Comparison of ENCODE assay signal across 19 cellular contexts in genomic region chr17:6557040-6557438, GRCh38. TPM values are rescaled to one million over a fixed set of nuclear protein-coding genes. Genes with fewer than 3 reads are reported as not detected.
A peak's percentile ranks its signal among the peaks of the same experiment; 100 is the strongest.
DNase-seq lines count a peak whose midpoint lies in the region; ATAC-seq and TF ChIP-seq lines count a peak whose summit lies in the region.
"Had no signal": no experiment of that assay in that cellular context is flagged by ENCODE, and none has a peak within 500 bp of the region (broad histone marks: within the 10 kb centered on the region; RNA-seq: fewer than 3 reads in every experiment).

No MANE protein-coding gene starts in this region.

- H3K4me1 Mint-ChIP-seq in Calu3 (ENCODE audit: low read depth, unreplicated experiment) = peaks cover 28% of the 10 kb centered on the region
- peaks cover 17% of the 10 kb centered on the region for H3K4me1 Mint-ChIP-seq in T-helper 17 cell
- H3K4me1 Mint-ChIP-seq in glutamatergic neuron (ENCODE audit: low read depth, unreplicated experiment) = peaks cover 4% of the 10 kb centered on the region
- peaks cover 9% of the 10 kb centered on the region for H3K4me1 Mint-ChIP-seq in activated CD4-positive, alpha-beta memory T cell treated with anti-CD3 and anti-CD28 coated beads, Interleukin-2, amount 10 ng/mL, durations not matched to agents 7 days and 5 days

- peak overlapping the region; percentile 84 for H2AFZ ChIP-seq in parathyroid adenoma

- ATAC-seq in T-helper 17 cell (no peak), GM21423 (IDR thresholded peaks at IDR 0.05; ENCODE audit: unreplicated experiment) (no peak), HG03520 (IDR thresholded peaks at IDR 0.05; ENCODE audit: unreplicated experiment) (no peak)
- ATAC-seq: activated CD4-positive, alpha-beta T cell treated with anti-CD3 and anti-CD28 coated beads for 36 hours; GM12878; stimulated activated naive B cell treated with anti-CD40 and anti-IgM and Interleukin-4, amounts not matched to agents 10 μg/mL and 1 μg/mL and 100 μg/mL, for 72 hours had no signal

- no peak overlapping the region for H3K27ac ChIP-seq in parathyroid adenoma

- H3K36me3 Mint-ChIP-seq in Calu3 (ENCODE audit: insufficient read depth, unreplicated experiment) = peaks cover 27% of the 10 kb centered on the region
- peaks cover 2% of the 10 kb centered on the region for H3K36me3 Mint-ChIP-seq in T-helper 17 cell (ENCODE audit: low read depth)
- no peaks in the 10 kb centered on the region for H3K36me3 Mint-ChIP-seq in glutamatergic neuron (ENCODE audit: unreplicated experiment)
- no peaks in the 10 kb centered on the region for H3K36me3 Mint-ChIP-seq in activated CD4-positive, alpha-beta memory T cell treated with anti-CD3 and anti-CD28 coated beads, Interleukin-2, amount 10 ng/mL, durations not matched to agents 7 days and 5 days (ENCODE audit: low read depth)

- no peaks in the 10 kb centered on the region for H3K79me2 ChIP-seq in parathyroid adenoma

- H3K4me1 ChIP-seq in parathyroid adenoma = no peaks in the 10 kb centered on the region

- H3K36me3 ChIP-seq in parathyroid adenoma (ENCODE audit: control insufficient read depth, insufficient read depth, low read length) = no peaks in the 10 kb centered on the region

- peaks cover 14% of the 10 kb centered on the region for H3K27me3 Mint-ChIP-seq in Calu3 (ENCODE audit: unreplicated experiment)
- peaks cover 60% of the 10 kb centered on the region for H3K27me3 Mint-ChIP-seq in T-helper 17 cell
- peaks cover 20% of the 10 kb centered on the region for H3K27me3 Mint-ChIP-seq in glutamatergic neuron (ENCODE audit: unreplicated experiment)
- peaks cover 47% of the 10 kb centered on the region for H3K27me3 Mint-ChIP-seq in activated CD4-positive, alpha-beta memory T cell treated with anti-CD3 and anti-CD28 coated beads, Interleukin-2, amount 10 ng/mL, durations not matched to agents 7 days and 5 days

- POLR2A ChIA-PET in activated CD4-positive, alpha-beta memory T cell treated with anti-CD3 and anti-CD28 coated beads, Interleukin-2, amount 10 ng/mL, durations not matched to agents 7 days and 5 days (lab: Charles Lee) = interaction anchor here (0.8 kb wide), 1 partner anchor 61 kb away, joined by 3 read pairs; no protein-coding TSS in a partner anchor

- H3K4me3 Mint-ChIP-seq in Calu3 (ENCODE audit: low read depth, unreplicated experiment) (peak overlapping the region; percentile 79), T-helper 17 cell (peak overlapping the region; percentile 67), glutamatergic neuron (ENCODE audit: unreplicated experiment) (peak overlapping the region; percentile 76)
- H3K4me3 Mint-ChIP-seq in activated CD4-positive, alpha-beta memory T cell treated with anti-CD3 and anti-CD28 coated beads, Interleukin-2, amount 10 ng/mL, durations not matched to agents 7 days and 5 days = no peak overlapping the region
- H3K4me3 Mint-ChIP-seq: activated CD4-positive, alpha-beta T cell treated with anti-CD3 and anti-CD28 coated beads for 36 hours had no signal

- peak overlapping the region; percentile 89 for H3K4me2 ChIP-seq in parathyroid adenoma (ENCODE audit: low read length)

- TSS peak; percentile 36 for BruUV-seq in Calu3 (replicated peaks; lab: Mats Ljungman, UMichigan)

- peak overlapping the region; percentile 37 for H3K4me3 ChIP-seq in parathyroid adenoma (ENCODE audit: low read depth, low read length)
- H3K4me3 ChIP-seq: GM12878 had no signal

- no peak overlapping the region for H3K9ac ChIP-seq in parathyroid adenoma

- peak overlapping the region; percentile 11 for H3K27ac Mint-ChIP-seq in Calu3 (ENCODE audit: unreplicated experiment)
- H3K27ac Mint-ChIP-seq in T-helper 17 cell = no peak overlapping the region
- H3K27ac Mint-ChIP-seq in glutamatergic neuron (ENCODE audit: unreplicated experiment) = no peak overlapping the region
- no peak overlapping the region for H3K27ac Mint-ChIP-seq in activated CD4-positive, alpha-beta memory T cell treated with anti-CD3 and anti-CD28 coated beads, Interleukin-2, amount 10 ng/mL, durations not matched to agents 7 days and 5 days
- H3K27ac Mint-ChIP-seq: activated CD4-positive, alpha-beta T cell treated with anti-CD3 and anti-CD28 coated beads for 36 hours; stimulated activated naive B cell treated with anti-CD40 and anti-IgM and Interleukin-4, amounts not matched to agents 10 μg/mL and 1 μg/mL and 100 μg/mL, for 72 hours had no signal

- no peaks in the 10 kb centered on the region for H3K27me3 ChIP-seq in parathyroid adenoma (ENCODE audit: control insufficient read depth, insufficient read depth, low read length)

- no peak for DNase-seq in Calu3
- no peak for DNase-seq in T-helper 17 cell
- no peak for DNase-seq in glutamatergic neuron
- no peak for DNase-seq in DMS153 treated with DMSO at 0.1 percent for 48 hours (lab: John Stamatoyannopoulos, UW; ENCODE audit: unreplicated experiment)
- DNase-seq in activated CD4-positive, alpha-beta memory T cell treated with anti-CD3 and anti-CD28 coated beads, Interleukin-2, amount 10 ng/mL, durations not matched to agents 7 days and 5 days = no peak
- DNase-seq: activated CD4-positive, alpha-beta T cell treated with anti-CD3 and anti-CD28 coated beads for 36 hours; activated naive CD4-positive, alpha-beta T cell treated with anti-CD3 and anti-CD28 coated beads, Interleukin-2, amount 50 U/mL, for 16 hours; COR-L47; erythroblast; KG1; left cardiac atrium; NCI-H446 treated with DMSO at 0.1 percent for 48 hours; SHP77; stimulated activated CD4-positive, alpha-beta T cell treated with anti-CD3 and anti-CD28 coated beads, Interleukin-12 subunit alpha, Interleukin-12 subunit beta, amount 100 ng/mL, for 4 hours; stimulated activated naive B cell treated with anti-CD40 and anti-IgM and Interleukin-4, amounts not matched to agents 10 μg/mL and 1 μg/mL and 100 μg/mL, for 72 hours had no signal

- CTCF ChIA-PET in Calu3 (lab: Charles Lee) = interaction anchor here (0.8 kb wide), 1 partner anchor 81 kb away, joined by 3 read pairs; no protein-coding TSS in a partner anchor
- CTCF ChIA-PET in activated CD4-positive, alpha-beta memory T cell treated with anti-CD3 and anti-CD28 coated beads, Interleukin-2, amount 10 ng/mL, durations not matched to agents 7 days and 5 days (lab: Charles Lee) = no interaction called here

- H3K9me3 Mint-ChIP-seq in Calu3 (ENCODE audit: low read depth, unreplicated experiment) (no peaks in the 10 kb centered on the region), glutamatergic neuron (ENCODE audit: unreplicated experiment) (peaks cover 8% of the 10 kb centered on the region)
- H3K9me3 Mint-ChIP-seq in activated CD4-positive, alpha-beta memory T cell treated with anti-CD3 and anti-CD28 coated beads, Interleukin-2, amount 10 ng/mL, durations not matched to agents 7 days and 5 days = no peaks in the 10 kb centered on the region
- H3K9me3 Mint-ChIP-seq: stimulated activated naive B cell treated with anti-CD40 and anti-IgM and Interleukin-4, amounts not matched to agents 10 μg/mL and 1 μg/mL and 100 μg/mL, for 72 hours had no signal

- H3K9me3 ChIP-seq in T-helper 17 cell (ENCODE audit: control insufficient read depth, low read length, poor library complexity, severe bottlenecking) (no peaks in the 10 kb centered on the region), parathyroid adenoma (ENCODE audit: control insufficient read depth, low read length) (no peaks in the 10 kb centered on the region)

- intact Hi-C loops in Calu3 (cut with micrococcal nuclease; ENCODE audit: unreplicated experiment) = loop anchor here (5.0 kb wide), 1 partner anchor 35 kb away; no protein-coding TSS in a partner anchor

- TF ChIP-seq CTCF in Calu3 (IDR thresholded peaks at IDR 0.05; ENCODE audit: unreplicated experiment) (no peak), glutamatergic neuron (IDR thresholded peaks at IDR 0.05; ENCODE audit: partially characterized antibody, unreplicated experiment) (no peak), parathyroid adenoma (IDR thresholded peaks at IDR 0.05) (no peak)

RNA-seq across cellular contexts. Expression of gene PITPNM3, which starts 0.7 kb away (rescaled TPM):
- total RNA-seq in Calu3 (2022) (10.3 and 10.7 TPM in 2 replicates), T-helper 17 cell (under 1 TPM; 0.31 to 0.52 TPM), glutamatergic neuron (ENCODE audit: unreplicated experiment) (1.4 TPM)
- total RNA-seq in activated CD4-positive, alpha-beta memory T cell treated with anti-CD3 and anti-CD28 coated beads, Interleukin-2, amount 10 ng/mL, durations not matched to agents 7 days and 5 days = under 1 TPM; 0.53 to 0.63 TPM
